1 cellular context compared by ENCODE assay signal in the genomic region with DNA sequence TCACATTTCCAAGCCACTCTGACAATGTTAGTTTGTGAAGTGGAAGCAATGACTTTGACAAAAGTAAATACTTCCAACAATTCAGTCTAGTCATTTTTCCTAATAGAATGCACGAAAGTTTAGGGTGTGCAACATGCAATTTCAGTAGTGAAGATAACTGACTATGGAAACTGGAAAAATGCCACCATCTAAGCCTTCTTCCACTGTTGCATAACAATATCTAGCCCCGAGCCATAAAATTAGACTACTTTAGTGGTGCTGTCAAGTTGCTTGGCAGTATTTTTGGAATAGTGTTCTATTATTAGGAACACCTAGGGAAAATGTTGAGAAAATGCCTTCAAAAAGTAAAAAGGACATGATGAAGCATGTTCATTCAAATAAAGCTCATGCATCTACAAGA.
TF ChIP-seq lines count a peak whose summit lies in the region.

No MANE protein-coding gene starts in this region.

TF ChIP-seq in SK-N-SH, 30 proteins besides CTCF, POLR2A, EP300 and RAD21 (continued from another document):
- TF ChIP-seq, protein P1, sequence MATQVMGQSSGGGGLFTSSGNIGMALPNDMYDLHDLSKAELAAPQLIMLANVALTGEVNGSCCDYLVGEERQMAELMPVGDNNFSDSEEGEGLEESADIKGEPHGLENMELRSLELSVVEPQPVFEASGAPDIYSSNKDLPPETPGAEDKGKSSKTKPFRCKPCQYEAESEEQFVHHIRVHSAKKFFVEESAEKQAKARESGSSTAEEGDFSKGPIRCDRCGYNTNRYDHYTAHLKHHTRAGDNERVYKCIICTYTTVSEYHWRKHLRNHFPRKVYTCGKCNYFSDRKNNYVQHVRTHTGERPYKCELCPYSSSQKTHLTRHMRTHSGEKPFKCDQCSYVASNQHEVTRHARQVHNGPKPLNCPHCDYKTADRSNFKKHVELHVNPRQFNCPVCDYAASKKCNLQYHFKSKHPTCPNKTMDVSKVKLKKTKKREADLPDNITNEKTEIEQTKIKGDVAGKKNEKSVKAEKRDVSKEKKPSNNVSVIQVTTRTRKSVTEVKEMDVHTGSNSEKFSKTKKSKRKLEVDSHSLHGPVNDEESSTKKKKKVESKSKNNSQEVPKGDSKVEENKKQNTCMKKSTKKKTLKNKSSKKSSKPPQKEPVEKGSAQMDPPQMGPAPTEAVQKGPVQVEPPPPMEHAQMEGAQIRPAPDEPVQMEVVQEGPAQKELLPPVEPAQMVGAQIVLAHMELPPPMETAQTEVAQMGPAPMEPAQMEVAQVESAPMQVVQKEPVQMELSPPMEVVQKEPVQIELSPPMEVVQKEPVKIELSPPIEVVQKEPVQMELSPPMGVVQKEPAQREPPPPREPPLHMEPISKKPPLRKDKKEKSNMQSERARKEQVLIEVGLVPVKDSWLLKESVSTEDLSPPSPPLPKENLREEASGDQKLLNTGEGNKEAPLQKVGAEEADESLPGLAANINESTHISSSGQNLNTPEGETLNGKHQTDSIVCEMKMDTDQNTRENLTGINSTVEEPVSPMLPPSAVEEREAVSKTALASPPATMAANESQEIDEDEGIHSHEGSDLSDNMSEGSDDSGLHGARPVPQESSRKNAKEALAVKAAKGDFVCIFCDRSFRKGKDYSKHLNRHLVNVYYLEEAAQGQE (IDR thresholded peaks at IDR 0.05; ENCODE audit: low read depth, low read length): no peak
- TF ChIP-seq MXI1 (IDR thresholded peaks at IDR 0.05; ENCODE audit: low read depth, low read length) (no peak), FOXJ3 (CRISPR knock-in tag; IDR thresholded peaks at IDR 0.05) (no peak), NRF1 (IDR thresholded peaks at IDR 0.05; ENCODE audit: low read depth, low read length) (no peak), ELF1 (IDR thresholded peaks at IDR 0.05) (no peak), EZH2phosphoT487 (IDR thresholded peaks at IDR 0.05; ENCODE audit: borderline replicate concordance, low read depth) (no peak), NFIC (IDR thresholded peaks at IDR 0.05; ENCODE audit: borderline replicate concordance) (no peak), FOSL2 (IDR thresholded peaks at IDR 0.05; ENCODE audit: borderline replicate concordance, low read depth) (no peak), RCOR1 (IDR thresholded peaks at IDR 0.05; ENCODE audit: low read length) (no peak)
- TF ChIP-seq, protein P2, sequence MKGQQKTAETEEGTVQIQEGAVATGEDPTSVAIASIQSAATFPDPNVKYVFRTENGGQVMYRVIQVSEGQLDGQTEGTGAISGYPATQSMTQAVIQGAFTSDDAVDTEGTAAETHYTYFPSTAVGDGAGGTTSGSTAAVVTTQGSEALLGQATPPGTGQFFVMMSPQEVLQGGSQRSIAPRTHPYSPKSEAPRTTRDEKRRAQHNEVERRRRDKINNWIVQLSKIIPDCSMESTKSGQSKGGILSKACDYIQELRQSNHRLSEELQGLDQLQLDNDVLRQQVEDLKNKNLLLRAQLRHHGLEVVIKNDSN (IDR thresholded peaks at IDR 0.05; ENCODE audit: borderline replicate concordance, low read depth): no peak
- TF ChIP-seq, protein P3, sequence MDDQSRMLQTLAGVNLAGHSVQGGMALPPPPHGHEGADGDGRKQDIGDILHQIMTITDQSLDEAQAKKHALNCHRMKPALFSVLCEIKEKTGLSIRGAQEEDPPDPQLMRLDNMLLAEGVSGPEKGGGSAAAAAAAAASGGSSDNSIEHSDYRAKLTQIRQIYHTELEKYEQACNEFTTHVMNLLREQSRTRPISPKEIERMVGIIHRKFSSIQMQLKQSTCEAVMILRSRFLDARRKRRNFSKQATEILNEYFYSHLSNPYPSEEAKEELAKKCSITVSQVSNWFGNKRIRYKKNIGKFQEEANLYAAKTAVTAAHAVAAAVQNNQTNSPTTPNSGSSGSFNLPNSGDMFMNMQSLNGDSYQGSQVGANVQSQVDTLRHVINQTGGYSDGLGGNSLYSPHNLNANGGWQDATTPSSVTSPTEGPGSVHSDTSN (IDR thresholded peaks at IDR 0.05): no peak
- TF ChIP-seq, protein P4, sequence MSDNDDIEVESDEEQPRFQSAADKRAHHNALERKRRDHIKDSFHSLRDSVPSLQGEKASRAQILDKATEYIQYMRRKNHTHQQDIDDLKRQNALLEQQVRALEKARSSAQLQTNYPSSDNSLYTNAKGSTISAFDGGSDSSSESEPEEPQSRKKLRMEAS (IDR thresholded peaks at IDR 0.05; ENCODE audit: low read depth): no peak
